ENCODE assay signal across 15 cellular contexts in the genomic region with DNA sequence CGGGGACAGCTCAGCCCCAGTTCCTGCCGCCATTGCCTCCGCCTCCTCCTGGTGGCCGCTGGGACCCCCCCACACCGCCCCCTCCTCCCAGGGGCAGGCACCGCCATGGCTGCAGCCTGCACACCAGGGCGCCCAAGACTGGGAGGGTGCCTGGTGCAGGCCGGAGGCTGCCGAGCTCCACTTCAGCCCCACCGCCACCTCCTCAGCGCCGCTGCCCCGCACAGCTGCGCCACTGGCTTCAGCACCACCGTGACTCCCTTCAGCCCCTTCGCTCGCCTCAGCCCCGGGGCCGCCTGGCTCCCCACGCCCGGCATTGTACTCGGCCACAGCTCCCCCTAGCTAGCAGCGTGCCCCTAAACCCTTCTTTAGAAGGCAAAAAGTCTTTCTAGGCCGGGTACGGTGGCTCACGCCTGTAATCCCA.
A peak's percentile ranks its signal among the peaks of the same experiment; 100 is the strongest.
DNase-seq lines count a peak whose midpoint lies in the region; ATAC-seq and TF ChIP-seq lines count a peak whose summit lies in the region.
"Had no signal": no experiment of that assay in that cellular context is flagged by ENCODE, and none has a peak within 500 bp of the region (broad histone marks: within the 10 kb centered on the region; RNA-seq: fewer than 3 reads in every experiment).

No MANE protein-coding gene starts in this region.

- no peak overlapping the region for H3K14ac ChIP-seq in H9 (ENCODE audit: insufficient read depth, low read length)

- TF ChIP-seq CTCF in GM10266 (IDR thresholded peaks at IDR 0.05; ENCODE audit: control insufficient read depth, insufficient read depth, low read depth, missing control alignments) (no peak), H9 (conservative IDR thresholded peaks at IDR 0.05) (no peak; the same call in 2 of the 3 replicates), spleen (IDR thresholded peaks at IDR 0.05 in 8 of 11, conservative IDR thresholded peaks at IDR 0.05 in 3 of 11) (no peak)

- no peaks in the 10 kb centered on the region for H3K79me1 ChIP-seq in H9 (ENCODE audit: insufficient read depth, low read depth, low read length, poor library complexity, severe bottlenecking)

- no peak overlapping the region for H4K8ac ChIP-seq in H9 (replicated peaks; ENCODE audit: insufficient read length, low read depth, low read length)

- H3K27me3 ChIP-seq in H9 (ENCODE audit: insufficient read depth, low read length): no peaks in the 10 kb centered on the region
- no peaks in the 10 kb centered on the region for H3K27me3 ChIP-seq in spleen (replicated peaks in 1 of 7)
- H3K27me3 ChIP-seq: BE2C, MG63 had no signal

- no peak overlapping the region for H3T11ph ChIP-seq in H9 (ENCODE audit: low read length)

- ATAC-seq in left lobe of liver (no peak), GM21619 (IDR thresholded peaks at IDR 0.05; ENCODE audit: unreplicated experiment) (no peak)

- H2BK5ac ChIP-seq in H9 (ENCODE audit: insufficient read length, low read length): no peak overlapping the region

- H3K27me3 Mint-ChIP-seq in H9 (ENCODE audit: low read depth): no peaks in the 10 kb centered on the region
- H3K27me3 Mint-ChIP-seq: CD4-positive, alpha-beta memory T cell had no signal

- intact Hi-C loops in spleen (cut with DNase I; ENCODE audit: low total_unique reads): no loop called here

- no peak overlapping the region for H2AFZ ChIP-seq in H9 (ENCODE audit: low read length)

- H3K4me1 ChIP-seq in H9 (ENCODE audit: insufficient read depth, low read length): no peaks in the 10 kb centered on the region
- no peaks in the 10 kb centered on the region for H3K4me1 ChIP-seq in spleen
- H3K4me1 ChIP-seq: BE2C had no signal

- no peak overlapping the region for H2BK20ac ChIP-seq in H9 (ENCODE audit: low read depth, low read length, poor library complexity, severe bottlenecking)

- no peak overlapping the region for H2AK5ac ChIP-seq in H9 (ENCODE audit: insufficient read length, low read length)

- H3K9me3 ChIP-seq in H9 (ENCODE audit: control insufficient read depth, low read depth, low read length): peaks cover 8% of the 10 kb centered on the region
- no peaks in the 10 kb centered on the region for H3K9me3 ChIP-seq in spleen
- H3K9me3 ChIP-seq: BE2C, MG63 had no signal

- H3K23ac ChIP-seq in H9 (ENCODE audit: insufficient read length, low read depth, low read length): no peak overlapping the region

- H3K27ac ChIP-seq in H9 (ENCODE audit: insufficient read length, low read depth, low read length) (no peak overlapping the region), spleen (no peak overlapping the region)

- H3K27ac Mint-ChIP-seq in H9: no peak overlapping the region
- H3K27ac Mint-ChIP-seq: CD4-positive, alpha-beta memory T cell had no signal

- H3K4me2 ChIP-seq in H9 (ENCODE audit: insufficient read depth, insufficient read length, low read length): no peak overlapping the region

- no peak overlapping the region for H3K9ac ChIP-seq in H9 (ENCODE audit: extremely low read depth, insufficient read length, low read length)

- peaks cover 13 to 15% of the 10 kb centered on the region in 2 experiments for H3K9me3 Mint-ChIP-seq in H9

- no peaks in the 10 kb centered on the region for H3K79me2 ChIP-seq in H9 (ENCODE audit: insufficient read depth, low read length)

- no peak overlapping the region for H3K4me3 Mint-ChIP-seq in H9
- H3K4me3 Mint-ChIP-seq: CD4-positive, alpha-beta memory T cell had no signal

- peaks cover 30 to 61% (median 59%) of the 10 kb centered on the region in 3 experiments for H3K36me3 Mint-ChIP-seq in H9 (ENCODE audit: insufficient read depth in 1 of 3, low read depth in 3 of 3)

- no peak overlapping the region for H2BK12ac ChIP-seq in H9 (ENCODE audit: insufficient read length, low read depth, low read length)

- no peak overlapping the region for H2BK15ac ChIP-seq in H9 (ENCODE audit: low read depth, low read length)

- H3K36me3 ChIP-seq in spleen: peaks cover 4 to 96% (median 74%) of the 10 kb centered on the region in 6 donors
- H3K36me3 ChIP-seq: MG63 had no signal

- no peak for TF ChIP-seq POLR2A in spleen (IDR thresholded peaks at IDR 0.05)

- H4K91ac ChIP-seq in H9 (ENCODE audit: insufficient read length, low read depth, low read length): no peak overlapping the region

- no peak overlapping the region for H4K5ac ChIP-seq in H9 (ENCODE audit: insufficient read length, low read depth, low read length)

- H4K20me1 ChIP-seq in H9 (ENCODE audit: control insufficient read depth, insufficient read depth, insufficient read length): peaks cover 2% of the 10 kb centered on the region

- DNase-seq in GM10266 (ENCODE audit: extremely low spot score): peak; percentile 7
- peak; percentile 52 for DNase-seq in H9
- peak; percentile 33 for DNase-seq in left lobe of liver (ENCODE audit: low spot score)
- DNase-seq in spleen: peak; percentile 58
- DNase-seq in COLO829 (ENCODE audit: low spot score): no peak
- no peak for DNase-seq in stimulated activated CD4-positive, alpha-beta T cell treated with anti-CD3 and anti-CD28 coated beads, Interleukin-4, amount 100 ng/mL, for 4 hours
- DNase-seq: BE2C; CD4-positive, alpha-beta memory T cell; MG63; NCI-H1105; NCI-H1930; NCI-H510A; NCI-H82; SHP77 treated with DMSO at 0.1 percent for 48 hours had no signal

- H3K56ac ChIP-seq in H9 (ENCODE audit: insufficient read length, low read depth, low read length): no peak overlapping the region

- H3K23me2 ChIP-seq in H9 (ENCODE audit: insufficient read length, low read depth, low read length, poor library complexity, severe bottlenecking): no peaks in the 10 kb centered on the region

- H3K18ac ChIP-seq in H9 (ENCODE audit: insufficient read length, low read depth, low read length): no peak overlapping the region

- no peak overlapping the region for H3K4ac ChIP-seq in H9 (ENCODE audit: low read depth, low read length)

- no peaks in the 10 kb centered on the region for H3K4me1 Mint-ChIP-seq in H9

- H3K4me3 ChIP-seq in spleen: no peak overlapping the region
- H3K4me3 ChIP-seq: MG63 had no signal

- no peak overlapping the region for H2BK120ac ChIP-seq in H9 (ENCODE audit: low read depth, low read length, poor library complexity, severe bottlenecking)

- WGBS in H9 (ENCODE audit: extremely low coverage, insufficient read length, low lambda C conversion rate): no CpG with 5 or more reads among the region's 26 CpGs
- 86 to 94% (median 91%) methylated on average over 24 to 26 of the region's 26 CpGs for WGBS in spleen, 5 donors

Comparison
In these comparisons a context has a peak if more than half of its experiments do, and no peak if none do; other contexts are left out.
1. DNase-seq: peak in GM10266 (single experiment), H9 (single experiment), left lobe of liver (single experiment) and spleen (single experiment); none in COLO829 (single experiment) and stimulated activated CD4-positive, alpha-beta T cell treated with anti-CD3 and anti-CD28 coated beads, Interleukin-4, amount 100 ng/mL, for 4 hours (0 of 2).